18 cellular contexts compared by ENCODE assay signal in the genomic region with DNA sequence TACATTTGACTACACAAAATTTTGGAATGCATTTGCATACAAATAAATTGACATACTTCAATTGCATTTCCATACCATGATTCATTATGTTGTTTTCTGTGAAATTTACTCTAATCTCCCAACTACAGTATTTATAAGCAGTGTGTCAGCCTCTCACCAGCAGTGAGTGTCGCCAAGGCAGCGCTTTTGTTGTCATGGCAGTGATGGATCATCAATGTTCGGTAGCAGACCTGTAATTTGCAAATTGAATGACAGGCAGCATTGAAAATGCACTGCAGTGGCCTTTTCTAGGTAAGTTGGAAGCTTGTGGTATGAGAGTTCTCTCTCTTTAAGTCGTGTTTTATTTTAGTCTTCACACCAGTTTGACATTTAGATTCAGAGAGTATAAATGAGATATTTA.
"Had no signal": no experiment of that assay in that cellular context is flagged by ENCODE, and none has a peak within 500 bp of the region (broad histone marks: within the 10 kb centered on the region; RNA-seq: fewer than 3 reads in every experiment).

No MANE protein-coding gene starts in this region.

- DNase-seq: activated CD4-positive, alpha-beta T cell treated with anti-CD3 and anti-CD28 coated beads, Interleukin-2, amount 10 ng/mL, durations not matched to agents 7 days and 5 days; activated CD8-positive, alpha-beta T cell treated with anti-CD3 and anti-CD28 coated beads, Interleukin-2, amount 10 ng/mL, durations not matched to agents 7 days and 5 days; activated naive CD4-positive, alpha-beta T cell treated with anti-CD3 and anti-CD28 coated beads for 36 hours; activated T-cell treated with anti-CD3 and anti-CD28 coated beads, Interleukin-2, amount 50 U/mL, for 24 hours; caudate nucleus; dorsolateral prefrontal cortex; foreskin fibroblast; mucosa of descending colon; naive thymus-derived CD4-positive, alpha-beta T cell; pancreas; sigmoid colon; stimulated activated CD4-positive, alpha-beta T cell treated with anti-CD3 and anti-CD28 coated beads, Interleukin-4, amount 100 ng/mL, for 24 hours; stomach; trophoblast cell had no signal

- H3K4me3 ChIP-seq: dorsolateral prefrontal cortex, mucosa of descending colon, pancreas, sigmoid colon, stomach, vagina had no signal

- H3K27ac ChIP-seq: dorsolateral prefrontal cortex, neutrophil, pancreas, sigmoid colon, stomach, vagina had no signal

- H3K9me3 ChIP-seq: neutrophil, pancreas, sigmoid colon, stomach, vagina had no signal

- H3K27me3 ChIP-seq: dorsolateral prefrontal cortex, neutrophil, pancreas, sigmoid colon, stomach, vagina had no signal

- H3K36me3 ChIP-seq: neutrophil, pancreas, sigmoid colon, stomach, vagina had no signal

- H3K4me1 ChIP-seq: pancreas, sigmoid colon, stomach, vagina had no signal

- ATAC-seq: activated CD4-positive, CD25-positive, alpha-beta regulatory T cell treated with anti-CD3 and anti-CD28 coated beads, Interleukin-2, amount 50 U/mL, for 24 hours; activated CD8-positive, alpha-beta T cell treated with anti-CD3 and anti-CD28 coated beads, Interleukin-2, amount 10 ng/mL, durations not matched to agents 7 days and 5 days; mucosa of descending colon; naive thymus-derived CD4-positive, alpha-beta T cell; pancreas; stimulated activated effector memory CD8-positive, alpha-beta T cell treated with anti-CD3 and anti-CD28 coated beads, Interleukin-12 subunit alpha, Interleukin-12 subunit beta, amount 100 ng/mL, for 72 hours had no signal
